Comparison of ENCODE assay signal across 17 cellular contexts in the genomic region with DNA sequence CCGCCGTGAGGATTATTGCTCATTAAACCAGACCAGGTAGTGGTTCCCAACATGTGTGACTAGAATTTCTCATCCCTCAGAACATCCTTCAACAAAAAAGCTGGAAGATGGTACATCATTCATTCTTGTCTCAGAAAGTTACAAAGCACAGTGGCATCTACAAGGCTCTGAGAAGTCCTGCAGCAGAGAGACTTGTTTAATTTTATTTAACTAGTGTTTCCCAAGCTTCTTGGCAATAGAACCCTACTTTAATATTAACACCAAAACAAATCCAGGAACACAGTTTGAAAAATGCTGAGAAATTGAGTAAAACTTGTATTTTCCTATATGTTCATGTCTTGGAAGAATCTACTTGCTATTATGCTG. TPM values are rescaled to one million over a fixed set of nuclear protein-coding genes. Genes with fewer than 3 reads are reported as not detected.
DNase-seq lines count a peak whose midpoint lies in the region; ATAC-seq, FAIRE-seq and TF ChIP-seq lines count a peak whose summit lies in the region.
"Had no signal": no experiment of that assay in that cellular context is flagged by ENCODE, and none has a peak within 500 bp of the region (broad histone marks: within the 10 kb centered on the region; RNA-seq: fewer than 3 reads in every experiment).

No MANE protein-coding gene starts in this region.

- no peak for ATAC-seq in HG03342 (IDR thresholded peaks at IDR 0.05; ENCODE audit: unreplicated experiment)

- H3K36me3 ChIP-seq in CD4-positive, alpha-beta memory T cell (ENCODE audit: insufficient read depth, low read length), result no peaks in the 10 kb centered on the region
- H3K36me3 ChIP-seq in SU-DHL-6 (ENCODE audit: low read length), result no peaks in the 10 kb centered on the region
- H3K36me3 ChIP-seq in mammary epithelial cell (ENCODE audit: insufficient read depth, low read length), result no peaks in the 10 kb centered on the region
- H3K36me3 ChIP-seq: BLaER1 had no signal

- H3K27me3 Mint-ChIP-seq in T-helper 1 cell treated with Interleukin-12 subunit alpha and Interleukin-12 subunit beta and Interleukin-4 antibody, amounts not matched to agents 30 μg/mL and 1 μg/mL, for 36 hours (ENCODE audit: low read depth), result no peaks in the 10 kb centered on the region
- H3K27me3 Mint-ChIP-seq in CD4-positive, alpha-beta memory T cell, result no peaks in the 10 kb centered on the region

- DNase-seq in T-helper 1 cell (no peak), mammary epithelial cell (no peak), RCC 7860 (ENCODE audit: low spot score) (no peak), DMS53 (lab: John Stamatoyannopoulos, UW) (no peak)
- no peak for DNase-seq in CD4-positive, alpha-beta memory T cell
- DNase-seq: Caco-2, NCI-H2029, NCI-H2171 treated with DMSO at 0.1 percent for 48 hours, NCI-H524 treated with DMSO at 0.1 percent for 48 hours, OCI-M1 had no signal

- WGBS in mammary epithelial cell (ENCODE audit: low coverage, missing lambda C conversion rate), result 100% methylated on average over 1 of the region's 2 CpGs

- H3K27me3 ChIP-seq in CD4-positive, alpha-beta memory T cell (ENCODE audit: insufficient read depth, low read length), result no peaks in the 10 kb centered on the region
- H3K27me3 ChIP-seq in SU-DHL-6 (ENCODE audit: low read length) (no peaks in the 10 kb centered on the region), mammary epithelial cell (ENCODE audit: insufficient read depth, low read length) (no peaks in the 10 kb centered on the region)
- H3K27me3 ChIP-seq: BLaER1 had no signal

- peak overlapping the region; percentile 47 for H3K4me3 Mint-ChIP-seq in T-helper 1 cell treated with Interleukin-12 subunit alpha and Interleukin-12 subunit beta and Interleukin-4 antibody, amounts not matched to agents 30 μg/mL and 1 μg/mL, for 36 hours
- peak overlapping the region in 1 of 8 donors; percentile 12 for H3K4me3 Mint-ChIP-seq in CD4-positive, alpha-beta memory T cell

- in situ Hi-C loops in mammary epithelial cell (cut with MboI; ENCODE audit: low sequenced_read_pairs in 2 of 2), result no loop called here

- H4K20me1 ChIP-seq in SU-DHL-6 (ENCODE audit: low read depth, low read length) (no peaks in the 10 kb centered on the region), mammary epithelial cell (ENCODE audit: insufficient read depth, low read length) (no peaks in the 10 kb centered on the region)
- H4K20me1 ChIP-seq: BLaER1 had no signal

- no peaks in the 10 kb centered on the region for H3K9me3 ChIP-seq in CD4-positive, alpha-beta memory T cell (ENCODE audit: control insufficient read depth in 1 of 2, low read length in 2 of 2)
- H3K9me3 ChIP-seq in SU-DHL-6 (ENCODE audit: insufficient read depth, low read length), result no peaks in the 10 kb centered on the region
- H3K9me3 ChIP-seq in mammary epithelial cell (replicated peaks; ENCODE audit: insufficient read depth, low read length), result no peaks in the 10 kb centered on the region
- H3K9me3 ChIP-seq: BLaER1, Caco-2 had no signal

- peaks cover 52% of the 10 kb centered on the region for H3K4me1 Mint-ChIP-seq in T-helper 1 cell treated with Interleukin-12 subunit alpha and Interleukin-12 subunit beta and Interleukin-4 antibody, amounts not matched to agents 30 μg/mL and 1 μg/mL, for 36 hours (ENCODE audit: low read depth)
- peaks cover 43 to 68% (median 55%) of the 10 kb centered on the region in 4 donors for H3K4me1 Mint-ChIP-seq in CD4-positive, alpha-beta memory T cell

- CTCF ChIA-PET in CD4-positive, alpha-beta memory T cell (lab: Charles Lee; ENCODE audit: partially characterized antibody), result no interaction called here
- CTCF ChIA-PET in mammary epithelial cell (lab: Charles Lee; ENCODE audit: low non-redundant PET), result no interaction called here

- intact Hi-C loops in CD4-positive, alpha-beta memory T cell (cut with micrococcal nuclease), result no loop called here
- intact Hi-C loops in mammary epithelial cell (cut with micrococcal nuclease), result no loop called here

- peaks cover 29% of the 10 kb centered on the region for H3F3A ChIP-seq in SU-DHL-6 (ENCODE audit: insufficient read depth)

- peaks cover 27% of the 10 kb centered on the region for H3K36me3 Mint-ChIP-seq in T-helper 1 cell treated with Interleukin-12 subunit alpha and Interleukin-12 subunit beta and Interleukin-4 antibody, amounts not matched to agents 30 μg/mL and 1 μg/mL, for 36 hours (ENCODE audit: low read depth)
- peaks cover 10 to 11% of the 10 kb centered on the region in 2 donors for H3K36me3 Mint-ChIP-seq in CD4-positive, alpha-beta memory T cell

- H3K27ac ChIP-seq in CD4-positive, alpha-beta memory T cell (ENCODE audit: low read depth, low read length), result no peak overlapping the region
- H3K27ac ChIP-seq in SU-DHL-6 (ENCODE audit: low read depth, low read length) (peak overlapping the region; percentile 94; the same call in 1 of the 2 replicates), mammary epithelial cell (ENCODE audit: insufficient read depth, low read depth, low read length) (no peak overlapping the region)
- H3K27ac ChIP-seq: 22Rv1, BLaER1, KMS-11 had no signal

- H3K4me3 ChIP-seq in CD4-positive, alpha-beta memory T cell (ENCODE audit: low read length in 2 of 2), result no peak overlapping the region
- no peak overlapping the region for H3K4me3 ChIP-seq in SU-DHL-6 (ENCODE audit: insufficient read depth, low read length, poor library complexity, severe bottlenecking)
- no peak overlapping the region for H3K4me3 ChIP-seq in mammary epithelial cell (replicated peaks in 1 of 3; ENCODE audit: insufficient read depth in 1 of 3, low read depth in 2 of 3, low read length in 3 of 3)
- H3K4me3 ChIP-seq: BLaER1 had no signal

- peaks cover 4% of the 10 kb centered on the region; the same call in 1 of the 2 replicates for H3K79me2 ChIP-seq in SU-DHL-6 (ENCODE audit: insufficient read depth, low read length)
- H3K79me2 ChIP-seq in mammary epithelial cell (ENCODE audit: insufficient read depth, low read length), result no peaks in the 10 kb centered on the region

- H3K9ac ChIP-seq in SU-DHL-6 (ENCODE audit: low read length) (no peak overlapping the region), mammary epithelial cell (ENCODE audit: insufficient read depth, low read length) (no peak overlapping the region)
- H3K9ac ChIP-seq: BLaER1, KMS-11 had no signal

- H3K9me2 ChIP-seq in SU-DHL-6 (replicated peaks; ENCODE audit: insufficient read depth, low read length), result no peaks in the 10 kb centered on the region

- TF ChIP-seq CTCF in SU-DHL-6 (IDR thresholded peaks at IDR 0.05; ENCODE audit: insufficient read depth, low read length, poor library complexity, severe bottlenecking), result no peak
- TF ChIP-seq CTCF in mammary epithelial cell (conservative IDR thresholded peaks at IDR 0.05 in 1 of 2, IDR thresholded peaks at IDR 0.05 in 1 of 2; ENCODE audit: extremely low read depth in 1 of 2, insufficient read depth in 1 of 2, low read depth in 1 of 2, low read length in 2 of 2), result no peak

- no peak for FAIRE-seq in RCC 7860 (lab: Jason Lieb, UNC)
- FAIRE-seq: H54 had no signal

- peaks cover 55% of the 10 kb centered on the region for H3K4me1 ChIP-seq in CD4-positive, alpha-beta memory T cell (ENCODE audit: insufficient read depth, low read length)
- H3K4me1 ChIP-seq in mammary epithelial cell (ENCODE audit: insufficient read depth, low read length), result peaks cover 11% of the 10 kb centered on the region
- H3K4me1 ChIP-seq: Caco-2 had no signal

- no TSS peak for BruUV-seq in mammary epithelial cell (replicated peaks; lab: Mats Ljungman, UMichigan)

- peak overlapping the region; percentile 23 for H3K27ac Mint-ChIP-seq in T-helper 1 cell treated with Interleukin-12 subunit alpha and Interleukin-12 subunit beta and Interleukin-4 antibody, amounts not matched to agents 30 μg/mL and 1 μg/mL, for 36 hours
- peak overlapping the region in 6 of 7 donors; percentile 20 to 78 (median 59) for H3K27ac Mint-ChIP-seq in CD4-positive, alpha-beta memory T cell

- dilution Hi-C loops in mammary epithelial cell (cut with HindIII; ENCODE audit: low sequenced_read_pairs), result no loop called here

- H3K4me2 ChIP-seq in SU-DHL-6 (ENCODE audit: low read depth, low read length, poor library complexity, severe bottlenecking), result no peak overlapping the region
- no peak overlapping the region for H3K4me2 ChIP-seq in mammary epithelial cell (ENCODE audit: insufficient read depth, low read depth, low read length)
- H3K4me2 ChIP-seq: BLaER1, KMS-11 had no signal

- H2AFZ ChIP-seq in SU-DHL-6 (ENCODE audit: low read depth, low read length, severe bottlenecking), result no peak overlapping the region
- peak overlapping the region; percentile 54 for H2AFZ ChIP-seq in mammary epithelial cell (ENCODE audit: low read depth, low read length)

- POLR2A ChIA-PET in CD4-positive, alpha-beta memory T cell (lab: Charles Lee; ENCODE audit: partially characterized antibody), result interaction anchor here (1.0 kb wide), 1 partner anchor 60 kb away, joined by 3 read pairs; no protein-coding TSS in a partner anchor

- H3K9me3 Mint-ChIP-seq in T-helper 1 cell treated with Interleukin-12 subunit alpha and Interleukin-12 subunit beta and Interleukin-4 antibody, amounts not matched to agents 30 μg/mL and 1 μg/mL, for 36 hours, result no peaks in the 10 kb centered on the region
- no peaks in the 10 kb centered on the region for H3K9me3 Mint-ChIP-seq in CD4-positive, alpha-beta memory T cell

RNA-seq across cellular contexts. Expression of gene PLXNC1, which starts 54.8 kb away (rescaled TPM):
- total RNA-seq in CD4-positive, alpha-beta memory T cell, result 10 to 100 TPM; 26.4 to 27.6 TPM
- 1 to 10 TPM; 2.9 to 8.3 TPM for polyA plus RNA-seq in CD4-positive, alpha-beta memory T cell
- total RNA-seq in mammary epithelial cell, result 1 to 10 TPM in 1 of 2 donors, under 1 TPM in 1; 0.61 to 3.2 TPM
- polyA plus RNA-seq in mammary epithelial cell, result 0.48 TPM
- polyA minus RNA-seq in mammary epithelial cell, result 1.1 TPM

Comparison
In these comparisons a context has a peak if more than half of its experiments do, and no peak if none do; other contexts are left out.
1. RNA of gene PLXNC1, which starts 54.8 kb away (total RNA-seq): 26.4 to 27.6 TPM in CD4-positive, alpha-beta memory T cell; 0.61 to 3.2 TPM in mammary epithelial cell; every median in the first group is over 4 times any median in the second.